Comparison of ENCODE assay signal across 17 cellular contexts in genomic region chr5:139575313-139575646, GRCh38. TPM values are rescaled to one million over a fixed set of nuclear protein-coding genes. Genes with fewer than 3 reads are reported as not detected.
A peak's percentile ranks its signal among the peaks of the same experiment; 100 is the strongest.
DNase-seq lines count a peak whose midpoint lies in the region; ATAC-seq and TF ChIP-seq lines count a peak whose summit lies in the region.
"Had no signal": no experiment of that assay in that cellular context is flagged by ENCODE, and none has a peak within 500 bp of the region (broad histone marks: within the 10 kb centered on the region; RNA-seq: fewer than 3 reads in every experiment).

No MANE protein-coding gene starts in this region.

- H3K9me2 ChIP-seq in MM.1S (replicated peaks; ENCODE audit: insufficient read depth, low read length) = no peaks in the 10 kb centered on the region

- 0 out of 2 replicates have a peak, but pooled peaks cover 6% of the 10 kb centered on the region for H4K20me1 ChIP-seq in MM.1S (ENCODE audit: insufficient read depth, low read length)

- peaks cover 66% of the 10 kb centered on the region for H3K4me1 Mint-ChIP-seq in activated T-cell treated with anti-CD3 and anti-CD28 coated beads, Interleukin-2, amount 50 U/mL, for 4 hours (ENCODE audit: low read depth)
- H3K4me1 Mint-ChIP-seq in activated naive CD8-positive, alpha-beta T cell treated with anti-CD3 and anti-CD28 coated beads for 36 hours = peaks cover 66% of the 10 kb centered on the region

- no peak for ATAC-seq in activated T-cell treated with anti-CD3 and anti-CD28 coated beads, Interleukin-2, amount 50 U/mL, for 4 hours
- ATAC-seq in gastrocnemius medialis (no peak), HG02870 (IDR thresholded peaks at IDR 0.05; ENCODE audit: unreplicated experiment) (no peak)

- peak overlapping the region; percentile 46 for H3K4me3 Mint-ChIP-seq in activated T-cell treated with anti-CD3 and anti-CD28 coated beads, Interleukin-2, amount 50 U/mL, for 4 hours
- H3K4me3 Mint-ChIP-seq in activated naive CD8-positive, alpha-beta T cell treated with anti-CD3 and anti-CD28 coated beads for 36 hours = peak overlapping the region; percentile 50

- TF ChIP-seq POLR2A in gastrocnemius medialis (IDR thresholded peaks at IDR 0.05) = no peak

- intact Hi-C loops in gastrocnemius medialis (cut with DNase I; ENCODE audit: low total_unique reads) = loop anchor here (5.0 kb wide), 1 partner anchor 57 kb away; no protein-coding TSS in a partner anchor

- H3K36me3 Mint-ChIP-seq in activated T-cell treated with anti-CD3 and anti-CD28 coated beads, Interleukin-2, amount 50 U/mL, for 4 hours (ENCODE audit: insufficient read depth) = peaks cover 10% of the 10 kb centered on the region
- H3K36me3 Mint-ChIP-seq in activated naive CD8-positive, alpha-beta T cell treated with anti-CD3 and anti-CD28 coated beads for 36 hours = peaks cover 31% of the 10 kb centered on the region

- H3K9me3 ChIP-seq in MM.1S (replicated peaks; ENCODE audit: insufficient read depth, low read length) (no peaks in the 10 kb centered on the region), gastrocnemius medialis (no peaks in the 10 kb centered on the region), MG63 (no peaks in the 10 kb centered on the region)
- H3K9me3 ChIP-seq: mucosa of descending colon, pancreas, upper lobe of right lung had no signal

- H3K4me3 ChIP-seq in MM.1S (ENCODE audit: low read length) (peak overlapping the region; percentile 56), gastrocnemius medialis (no peak overlapping the region), MG63 (no peak overlapping the region)
- H3K4me3 ChIP-seq: cardiac muscle cell, mucosa of descending colon, pancreas, upper lobe of right lung had no signal

- H3K4me1 ChIP-seq in MM.1S (ENCODE audit: low read length) (peaks cover 50% of the 10 kb centered on the region), gastrocnemius medialis (peaks cover 60 to 70% of the 10 kb centered on the region in 2 donors)

- no peak for TF ChIP-seq CTCF in MM.1S (IDR thresholded peaks at IDR 0.05; ENCODE audit: low read length)
- TF ChIP-seq CTCF in gastrocnemius medialis (IDR thresholded peaks at IDR 0.05 in 4 of 5, conservative IDR thresholded peaks at IDR 0.05 in 1 of 5) = no peak

- no peaks in the 10 kb centered on the region for H3K9me3 Mint-ChIP-seq in activated T-cell treated with anti-CD3 and anti-CD28 coated beads, Interleukin-2, amount 50 U/mL, for 4 hours
- no peaks in the 10 kb centered on the region for H3K9me3 Mint-ChIP-seq in activated naive CD8-positive, alpha-beta T cell treated with anti-CD3 and anti-CD28 coated beads for 36 hours

- peaks cover 89% of the 10 kb centered on the region for H3K79me2 ChIP-seq in MM.1S (ENCODE audit: low read length)

- H3K9ac ChIP-seq in MM.1S (ENCODE audit: low read length) = peak overlapping the region; percentile 75

- H3K36me3 ChIP-seq in MM.1S (replicated peaks; ENCODE audit: insufficient read depth, low read length) (no peaks in the 10 kb centered on the region), gastrocnemius medialis (no peaks in the 10 kb centered on the region), MG63 (peaks cover 37% of the 10 kb centered on the region)
- H3K36me3 ChIP-seq: cardiac muscle cell, pancreas, upper lobe of right lung had no signal

- DNase-seq in activated T-cell treated with anti-CD3 and anti-CD28 coated beads, Interleukin-2, amount 50 U/mL, for 4 hours = no peak
- DNase-seq in activated T-cell treated with anti-CD3 and anti-CD28 coated beads, Interleukin-2, amount 50 U/mL, for 1 hour = no peak
- DNase-seq in MM.1S (no peak), gastrocnemius medialis (no peak), MG63 (no peak), T1000 (lab: John Stamatoyannopoulos, UW) (no peak)
- DNase-seq in activated naive CD8-positive, alpha-beta T cell treated with anti-CD3 and anti-CD28 coated beads for 36 hours = no peak
- DNase-seq: GF-D8; NCI-H1105; NCI-H2171; pancreas; Right ventricle myocardium superior; stimulated activated CD4-positive, alpha-beta T cell treated with anti-CD3 and anti-CD28 coated beads, Interleukin-4, amount 100 ng/mL, for 4 hours; upper lobe of right lung had no signal

- H3K27ac ChIP-seq in MM.1S (ENCODE audit: low read length) (peak overlapping the region; percentile 97), gastrocnemius medialis (peak overlapping the region; percentile 55 to 77 (median 72))
- H3K27ac ChIP-seq: cardiac muscle cell, pancreas, upper lobe of right lung had no signal

- in situ Hi-C loops in gastrocnemius medialis (cut with MboI; ENCODE audit: low sequenced_read_pairs in 4 of 4) = no loop called here

- peak overlapping the region; percentile 90 for H3K27ac Mint-ChIP-seq in activated naive CD8-positive, alpha-beta T cell treated with anti-CD3 and anti-CD28 coated beads for 36 hours

- peak overlapping the region; percentile 98 for H3K4me2 ChIP-seq in MM.1S (ENCODE audit: low read depth, low read length)

- no peaks in the 10 kb centered on the region for H3K27me3 ChIP-seq in MM.1S (replicated peaks; ENCODE audit: insufficient read depth, low read length)
- no peaks in the 10 kb centered on the region for H3K27me3 ChIP-seq in gastrocnemius medialis
- no peaks in the 10 kb centered on the region for H3K27me3 ChIP-seq in MG63
- H3K27me3 ChIP-seq: cardiac muscle cell, pancreas, upper lobe of right lung had no signal

- peaks cover 58% of the 10 kb centered on the region for H3F3A ChIP-seq in MM.1S (ENCODE audit: insufficient read depth, low read length)

- no peak overlapping the region for H2AFZ ChIP-seq in MM.1S (ENCODE audit: low read length)

- H3K27me3 Mint-ChIP-seq in activated T-cell treated with anti-CD3 and anti-CD28 coated beads, Interleukin-2, amount 50 U/mL, for 4 hours (ENCODE audit: low read depth) = no peaks in the 10 kb centered on the region
- no peaks in the 10 kb centered on the region for H3K27me3 Mint-ChIP-seq in activated naive CD8-positive, alpha-beta T cell treated with anti-CD3 and anti-CD28 coated beads for 36 hours

RNA-seq across cellular contexts. Expression of gene UBE2D2, which starts 14.1 kb away (rescaled TPM):
- total RNA-seq in activated T-cell treated with anti-CD3 and anti-CD28 coated beads, Interleukin-2, amount 50 U/mL, for 4 hours = 100 to 1,000 TPM; 197 to 223 (median 214) TPM
- 100 to 1,000 TPM; 286 to 297 TPM for total RNA-seq in activated naive CD8-positive, alpha-beta T cell treated with anti-CD3 and anti-CD28 coated beads for 36 hours
- 100 to 1,000 TPM in 3 of 4 donors, 10 to 100 TPM in 1; 98.5 to 199 (median 131) TPM for total RNA-seq in gastrocnemius medialis
- total RNA-seq in MG63 (2014; rRNA removed; shearing (Covaris generic); ENCODE audit: low replicate concordance) = 104 and 187 TPM in 2 replicates
